ENCODE assay signal across 1 cellular context in genomic region chr1:10474613-10475507, GRCh38.
A peak's percentile ranks its signal among the peaks of the same experiment; 100 is the strongest.
TF ChIP-seq lines count a peak whose summit lies in the region.

PEX14 (plus strand) TSS chr1:10474950; CDS start chr1:10474967, 17 bp downstream.

TF ChIP-seq in Ishikawa, 13 proteins besides CTCF, POLR2A, EP300 and RAD21 (continued from another document):
- TF ChIP-seq MAX (IDR thresholded peaks at IDR 0.05) (peak; percentile 67), CREB1 (IDR thresholded peaks at IDR 0.05; ENCODE audit: low read depth) (no peak)
